Comparison of ENCODE assay signal across 17 cellular contexts in the genomic region with DNA sequence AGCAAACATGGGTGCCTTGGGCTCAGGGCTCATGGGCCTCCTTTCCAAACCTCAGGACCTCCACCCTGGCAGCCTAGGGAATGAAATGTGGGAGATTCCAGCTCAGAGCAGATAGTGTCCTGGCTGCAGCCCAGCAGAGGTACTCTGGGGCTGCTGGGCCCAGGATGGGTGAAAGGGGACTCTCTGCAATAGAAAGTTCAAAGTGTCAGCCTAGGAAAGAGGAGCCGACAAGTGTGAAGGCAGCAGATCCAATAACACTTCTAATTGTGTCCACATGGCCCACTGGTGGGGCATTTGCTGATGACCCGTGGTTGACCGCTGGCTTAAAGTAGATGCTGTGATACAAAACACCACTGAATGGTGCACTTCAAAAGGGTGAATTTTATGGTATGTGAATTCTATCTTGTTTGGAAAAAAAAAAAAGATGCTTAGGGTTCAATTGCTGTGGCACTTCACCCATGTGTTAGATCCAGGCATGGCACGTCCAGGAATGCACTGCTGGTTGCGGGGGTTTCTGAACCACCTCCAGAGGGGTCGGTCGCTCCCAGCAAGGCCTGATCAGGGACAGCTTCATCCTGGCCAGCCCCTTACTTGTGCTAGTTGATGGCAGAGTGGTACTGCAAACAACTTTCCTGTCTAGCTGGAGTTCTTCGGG. TPM values are rescaled to one million over a fixed set of nuclear protein-coding genes. Genes with fewer than 3 reads are reported as not detected.
DNase-seq lines count a peak whose midpoint lies in the region; ATAC-seq and TF ChIP-seq lines count a peak whose summit lies in the region.
"Had no signal": no experiment of that assay in that cellular context is flagged by ENCODE, and none has a peak within 500 bp of the region (broad histone marks: within the 10 kb centered on the region; RNA-seq: fewer than 3 reads in every experiment).

No MANE protein-coding gene starts in this region.

- H3K27me3 ChIP-seq in right cardiac atrium (ENCODE audit: control insufficient read depth, insufficient read depth) (no peaks in the 10 kb centered on the region), gastroesophageal sphincter (no peaks in the 10 kb centered on the region), psoas muscle (ENCODE audit: insufficient read depth in 3 of 3, low read length in 2 of 3) (no peaks in the 10 kb centered on the region)
- H3K27me3 ChIP-seq: testis had no signal

- no peak for TF ChIP-seq CTCF in gastroesophageal sphincter (IDR thresholded peaks at IDR 0.05)
- no peak for TF ChIP-seq CTCF in psoas muscle (IDR thresholded peaks at IDR 0.05)

- no peak for TF ChIP-seq EP300 in gastroesophageal sphincter (IDR thresholded peaks at IDR 0.05)

- H3K27ac ChIP-seq in right cardiac atrium (ENCODE audit: low read length): peak overlapping the region; percentile 58
- peak overlapping the region in 3 of 4 donors; percentile 61 to 99 (median 68) for H3K27ac ChIP-seq in gastroesophageal sphincter
- peak overlapping the region; percentile 65 for H3K27ac ChIP-seq in psoas muscle
- H3K27ac ChIP-seq: testis had no signal

- intact Hi-C loops in right cardiac atrium (cut with DNase I) (no loop called here), Right ventricle myocardium inferior (cut with DNase I) (no loop called here), psoas muscle (cut with DNase I) (no loop called here)

- no peak for TF ChIP-seq POLR2A in gastroesophageal sphincter (IDR thresholded peaks at IDR 0.05)

- H3K9me3 ChIP-seq in right cardiac atrium (ENCODE audit: control insufficient read depth, low read length): no peaks in the 10 kb centered on the region
- no peaks in the 10 kb centered on the region for H3K9me3 ChIP-seq in gastroesophageal sphincter
- no peaks in the 10 kb centered on the region for H3K9me3 ChIP-seq in psoas muscle
- H3K9me3 ChIP-seq: testis had no signal

- ATAC-seq in right cardiac atrium: peak in 1 of 2 donors; percentile 5
- no peak for ATAC-seq in Right ventricle myocardium inferior
- no peak for ATAC-seq in gastroesophageal sphincter
- peak in 3 of 4 donors; percentile 22 to 37 (median 36) for ATAC-seq in psoas muscle
- no peak for ATAC-seq in GM21423 (IDR thresholded peaks at IDR 0.05; ENCODE audit: unreplicated experiment)
- ATAC-seq in GM18870 (IDR thresholded peaks at IDR 0.05; ENCODE audit: unreplicated experiment): no peak
- ATAC-seq: activated CD8-positive, alpha-beta memory T cell treated with anti-CD3 and anti-CD28 coated beads, Interleukin-2, amount 10 ng/mL, durations not matched to agents 7 days and 5 days; PC-3 had no signal

- DNase-seq in right cardiac atrium (peak in 1 of 3 donors; percentile 51), Right ventricle myocardium inferior (ENCODE audit: missing footprints) (no peak), psoas muscle (peak in 1 of 2 donors; percentile 51), DMS 273 (lab: John Stamatoyannopoulos, UW; ENCODE audit: unreplicated experiment) (no peak), NCI-H1417 (lab: John Stamatoyannopoulos, UW) (no peak)
- DNase-seq: activated CD8-positive, alpha-beta memory T cell treated with anti-CD3 and anti-CD28 coated beads, Interleukin-2, amount 10 ng/mL, durations not matched to agents 7 days and 5 days; activated naive CD8-positive, alpha-beta T cell treated with anti-CD3 and anti-CD28 coated beads for 36 hours; DMS 273 treated with DMSO at 0.1 percent for 48 hours; effector CD8-positive, alpha-beta T cell; NCI-H1048; NCI-H345; PC-3; T-helper 9 cell; testis had no signal

- H3K36me3 ChIP-seq in gastroesophageal sphincter (peaks cover under 1 to 64% of the 10 kb centered on the region in 2 donors), psoas muscle (ENCODE audit: insufficient read depth in 1 of 2, low read depth in 1 of 2) (peaks cover 0 to 38% of the 10 kb centered on the region in 2 donors)

- H3K4me3 ChIP-seq in right cardiac atrium (ENCODE audit: low read length) (no peak overlapping the region), gastroesophageal sphincter (no peak overlapping the region), psoas muscle (no peak overlapping the region)
- H3K4me3 ChIP-seq: testis had no signal

- WGBS in right cardiac atrium: 67% methylated on average over 8 of the region's 8 CpGs
- 80 to 82% methylated on average over 6 to 7 of the region's 8 CpGs for WGBS in gastroesophageal sphincter (ENCODE audit: low coverage in 1 of 2), 2 donors
- WGBS in psoas muscle, 3 donors: 44 to 64% (median 51%) methylated on average over 8 of the region's 8 CpGs

- H3K4me1 ChIP-seq in right cardiac atrium (ENCODE audit: control insufficient read depth, insufficient read depth, low read length) (peaks cover 39% of the 10 kb centered on the region), gastroesophageal sphincter (peaks cover 6 to 83% (median 33%) of the 10 kb centered on the region in 3 donors), psoas muscle (peaks cover 93% of the 10 kb centered on the region)

RNA-seq across cellular contexts. Expression of a gene that starts 20.9 kb away (rescaled TPM):
- 10 to 100 TPM; 44.6 to 57.6 (median 47.6) TPM for total RNA-seq in right cardiac atrium
- polyA plus RNA-seq in right cardiac atrium: 22.9 TPM
- 61.9 TPM for total RNA-seq in Right ventricle myocardium inferior
- total RNA-seq in gastroesophageal sphincter: 100 to 1,000 TPM in 3 of 4 donors, 10 to 100 TPM in 1; 93.2 to 226 (median 153) TPM
- total RNA-seq in psoas muscle: 10 to 100 TPM; 16.5 to 36.6 (median 29.6) TPM
- 1 to 10 TPM; 4.0 to 6.1 (median 5.1) TPM for polyA plus RNA-seq in psoas muscle
- total RNA-seq: activated CD8-positive, alpha-beta memory T cell treated with anti-CD3 and anti-CD28 coated beads, Interleukin-2, amount 10 ng/mL, durations not matched to agents 7 days and 5 days; activated naive CD8-positive, alpha-beta T cell treated with anti-CD3 and anti-CD28 coated beads for 36 hours had no signal

Comparison
In these comparisons a context has a peak if more than half of its experiments do, and no peak if none do; other contexts are left out.
1. ATAC-seq: peak in psoas muscle (3 of 4); none in Right ventricle myocardium inferior (single experiment), gastroesophageal sphincter (single experiment), GM21423 (single experiment) and GM18870 (single experiment).
2. Peak in every context shown above with its lines, with median percentiles within 50 percentile points of each other: H3K27ac ChIP-seq.